In genomic region chr11:69195819-69196218, GRCh38 we compare ENCODE assay signal across 1 cellular context.
TF ChIP-seq lines count a peak whose summit lies in the region.

No MANE protein-coding gene starts in this region.

TF ChIP-seq in HepG2, 621 proteins besides CTCF, POLR2A, EP300 and RAD21 (continued from another document):
- no peak for TF ChIP-seq MXD1 (CRISPR knock-in tag; IDR thresholded peaks at IDR 0.05)
- TF ChIP-seq FOXC1 (CRISPR knock-in tag; IDR thresholded peaks at IDR 0.05; ENCODE audit: borderline replicate concordance) = no peak
- TF ChIP-seq, protein P1, sequence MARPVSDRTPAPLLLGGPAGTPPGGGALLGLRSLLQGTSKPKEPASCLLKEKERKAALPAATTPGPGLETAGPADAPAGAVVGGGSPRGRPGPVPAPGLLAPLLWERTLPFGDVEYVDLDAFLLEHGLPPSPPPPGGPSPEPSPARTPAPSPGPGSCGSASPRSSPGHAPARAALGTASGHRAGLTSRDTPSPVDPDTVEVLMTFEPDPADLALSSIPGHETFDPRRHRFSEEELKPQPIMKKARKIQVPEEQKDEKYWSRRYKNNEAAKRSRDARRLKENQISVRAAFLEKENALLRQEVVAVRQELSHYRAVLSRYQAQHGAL (CRISPR knock-in tag; IDR thresholded peaks at IDR 0.05; ENCODE audit: not compliant biosample characterization) = no peak
- no peak for TF ChIP-seq HDAC1 (CRISPR knock-in tag; IDR thresholded peaks at IDR 0.05)
- TF ChIP-seq, protein P2, sequence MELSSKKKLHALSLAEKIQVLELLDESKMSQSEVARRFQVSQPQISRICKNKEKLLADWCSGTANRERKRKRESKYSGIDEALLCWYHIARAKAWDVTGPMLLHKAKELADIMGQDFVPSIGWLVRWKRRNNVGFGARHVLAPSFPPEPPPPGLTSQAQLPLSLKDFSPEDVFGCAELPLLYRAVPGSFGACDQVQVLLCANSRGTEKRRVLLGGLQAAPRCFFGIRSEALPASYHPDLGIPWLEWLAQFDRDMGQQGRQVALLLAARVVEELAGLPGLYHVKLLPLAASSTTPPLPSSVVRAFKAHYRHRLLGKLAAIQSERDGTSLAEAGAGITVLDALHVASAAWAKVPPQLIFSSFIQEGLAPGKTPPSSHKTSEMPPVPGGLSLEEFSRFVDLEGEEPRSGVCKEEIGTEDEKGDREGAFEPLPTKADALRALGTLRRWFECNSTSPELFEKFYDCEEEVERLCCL (CRISPR knock-in tag; IDR thresholded peaks at IDR 0.05; ENCODE audit: borderline replicate concordance) = no peak
- TF ChIP-seq PAX8 (CRISPR knock-in tag; IDR thresholded peaks at IDR 0.05; ENCODE audit: borderline replicate concordance) = no peak
- no peak for TF ChIP-seq AHDC1 (CRISPR knock-in tag; IDR thresholded peaks at IDR 0.05; ENCODE audit: borderline replicate concordance)
- TF ChIP-seq, protein P3, sequence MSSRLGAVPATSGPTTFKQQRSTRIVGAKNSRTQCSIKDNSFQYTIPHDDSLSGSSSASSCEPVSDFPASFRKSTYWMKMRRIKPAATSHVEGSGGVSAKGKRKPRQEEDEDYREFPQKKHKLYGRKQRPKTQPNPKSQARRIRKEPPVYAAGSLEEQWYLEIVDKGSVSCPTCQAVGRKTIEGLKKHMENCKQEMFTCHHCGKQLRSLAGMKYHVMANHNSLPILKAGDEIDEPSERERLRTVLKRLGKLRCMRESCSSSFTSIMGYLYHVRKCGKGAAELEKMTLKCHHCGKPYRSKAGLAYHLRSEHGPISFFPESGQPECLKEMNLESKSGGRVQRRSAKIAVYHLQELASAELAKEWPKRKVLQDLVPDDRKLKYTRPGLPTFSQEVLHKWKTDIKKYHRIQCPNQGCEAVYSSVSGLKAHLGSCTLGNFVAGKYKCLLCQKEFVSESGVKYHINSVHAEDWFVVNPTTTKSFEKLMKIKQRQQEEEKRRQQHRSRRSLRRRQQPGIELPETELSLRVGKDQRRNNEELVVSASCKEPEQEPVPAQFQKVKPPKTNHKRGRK (CRISPR knock-in tag; IDR thresholded peaks at IDR 0.05) = no peak
- no peak for TF ChIP-seq ARHGAP35 (CRISPR knock-in tag; IDR thresholded peaks at IDR 0.05; ENCODE audit: borderline replicate concordance)
- TF ChIP-seq, protein P4, sequence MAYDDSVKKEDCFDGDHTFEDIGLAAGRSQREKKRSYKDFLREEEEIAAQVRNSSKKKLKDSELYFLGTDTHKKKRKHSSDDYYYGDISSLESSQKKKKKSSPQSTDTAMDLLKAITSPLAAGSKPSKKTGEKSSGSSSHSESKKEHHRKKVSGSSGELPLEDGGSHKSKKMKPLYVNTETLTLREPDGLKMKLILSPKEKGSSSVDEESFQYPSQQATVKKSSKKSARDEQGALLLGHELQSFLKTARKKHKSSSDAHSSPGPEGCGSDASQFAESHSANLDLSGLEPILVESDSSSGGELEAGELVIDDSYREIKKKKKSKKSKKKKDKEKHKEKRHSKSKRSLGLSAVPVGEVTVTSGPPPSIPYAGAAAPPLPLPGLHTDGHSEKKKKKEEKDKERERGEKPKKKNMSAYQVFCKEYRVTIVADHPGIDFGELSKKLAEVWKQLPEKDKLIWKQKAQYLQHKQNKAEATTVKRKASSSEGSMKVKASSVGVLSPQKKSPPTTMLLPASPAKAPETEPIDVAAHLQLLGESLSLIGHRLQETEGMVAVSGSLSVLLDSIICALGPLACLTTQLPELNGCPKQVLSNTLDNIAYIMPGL (CRISPR knock-in tag; IDR thresholded peaks at IDR 0.05; ENCODE audit: borderline replicate concordance in 1 of 2, low read depth in 1 of 2) = no peak
- TF ChIP-seq PITX1 (CRISPR knock-in tag; IDR thresholded peaks at IDR 0.05) = no peak
- TF ChIP-seq YEATS2 (CRISPR knock-in tag; IDR thresholded peaks at IDR 0.05; ENCODE audit: borderline replicate concordance) = no peak
- no peak for TF ChIP-seq ZNF782 (CRISPR knock-in tag; IDR thresholded peaks at IDR 0.05; ENCODE audit: borderline replicate concordance)
- TF ChIP-seq ZBTB21 (CRISPR knock-in tag; IDR thresholded peaks at IDR 0.05) = no peak
- no peak for TF ChIP-seq SP2 (CRISPR knock-in tag; IDR thresholded peaks at IDR 0.05)
- no peak for TF ChIP-seq TERF1 (CRISPR knock-in tag; IDR thresholded peaks at IDR 0.05)
- TF ChIP-seq TCF7 (IDR thresholded peaks at IDR 0.05; ENCODE audit: low read depth) = no peak
